Comparison of ENCODE assay signal across 8 cellular contexts in the genomic region with DNA sequence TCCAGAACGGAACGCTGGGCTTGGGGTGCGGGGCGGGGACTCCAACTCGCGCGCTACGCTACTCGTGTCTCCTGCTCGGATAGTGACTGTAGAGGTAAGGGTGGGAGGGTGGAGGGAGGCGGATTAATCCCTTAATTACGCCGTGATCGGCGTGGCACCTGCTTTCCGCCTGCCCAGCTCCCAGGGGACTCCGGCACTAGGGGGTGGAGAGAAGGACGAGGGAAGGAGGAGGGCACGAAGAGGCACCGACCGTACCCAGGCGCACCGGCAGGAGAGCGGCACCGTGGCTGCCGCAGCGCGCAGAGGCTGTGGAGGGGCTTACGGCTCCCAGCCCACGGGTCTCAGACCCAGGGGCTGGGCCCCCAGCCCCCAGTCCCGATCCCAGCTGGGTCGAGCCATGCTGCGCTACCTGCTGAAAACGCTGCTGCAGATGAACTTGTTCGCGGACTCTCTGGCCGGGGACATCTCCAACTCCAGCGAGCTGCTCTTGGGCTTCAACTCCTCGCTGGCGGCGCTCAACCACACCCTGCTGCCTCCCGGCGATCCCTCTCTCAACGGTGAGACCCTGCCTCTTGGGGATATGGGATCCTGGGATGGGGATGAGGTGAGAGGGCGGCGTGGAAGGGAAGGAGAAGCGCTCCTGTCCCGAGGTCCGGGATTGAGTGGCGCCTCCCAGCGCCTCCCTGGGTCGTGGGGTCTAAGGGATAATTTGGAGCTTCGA. TPM values are rescaled to one million over a fixed set of nuclear protein-coding genes. Genes with fewer than 3 reads are reported as not detected.
A peak's percentile ranks its signal among the peaks of the same experiment; 100 is the strongest.
DNase-seq lines count a peak whose midpoint lies in the region; ATAC-seq and TF ChIP-seq lines count a peak whose summit lies in the region.

A gene with protein sequence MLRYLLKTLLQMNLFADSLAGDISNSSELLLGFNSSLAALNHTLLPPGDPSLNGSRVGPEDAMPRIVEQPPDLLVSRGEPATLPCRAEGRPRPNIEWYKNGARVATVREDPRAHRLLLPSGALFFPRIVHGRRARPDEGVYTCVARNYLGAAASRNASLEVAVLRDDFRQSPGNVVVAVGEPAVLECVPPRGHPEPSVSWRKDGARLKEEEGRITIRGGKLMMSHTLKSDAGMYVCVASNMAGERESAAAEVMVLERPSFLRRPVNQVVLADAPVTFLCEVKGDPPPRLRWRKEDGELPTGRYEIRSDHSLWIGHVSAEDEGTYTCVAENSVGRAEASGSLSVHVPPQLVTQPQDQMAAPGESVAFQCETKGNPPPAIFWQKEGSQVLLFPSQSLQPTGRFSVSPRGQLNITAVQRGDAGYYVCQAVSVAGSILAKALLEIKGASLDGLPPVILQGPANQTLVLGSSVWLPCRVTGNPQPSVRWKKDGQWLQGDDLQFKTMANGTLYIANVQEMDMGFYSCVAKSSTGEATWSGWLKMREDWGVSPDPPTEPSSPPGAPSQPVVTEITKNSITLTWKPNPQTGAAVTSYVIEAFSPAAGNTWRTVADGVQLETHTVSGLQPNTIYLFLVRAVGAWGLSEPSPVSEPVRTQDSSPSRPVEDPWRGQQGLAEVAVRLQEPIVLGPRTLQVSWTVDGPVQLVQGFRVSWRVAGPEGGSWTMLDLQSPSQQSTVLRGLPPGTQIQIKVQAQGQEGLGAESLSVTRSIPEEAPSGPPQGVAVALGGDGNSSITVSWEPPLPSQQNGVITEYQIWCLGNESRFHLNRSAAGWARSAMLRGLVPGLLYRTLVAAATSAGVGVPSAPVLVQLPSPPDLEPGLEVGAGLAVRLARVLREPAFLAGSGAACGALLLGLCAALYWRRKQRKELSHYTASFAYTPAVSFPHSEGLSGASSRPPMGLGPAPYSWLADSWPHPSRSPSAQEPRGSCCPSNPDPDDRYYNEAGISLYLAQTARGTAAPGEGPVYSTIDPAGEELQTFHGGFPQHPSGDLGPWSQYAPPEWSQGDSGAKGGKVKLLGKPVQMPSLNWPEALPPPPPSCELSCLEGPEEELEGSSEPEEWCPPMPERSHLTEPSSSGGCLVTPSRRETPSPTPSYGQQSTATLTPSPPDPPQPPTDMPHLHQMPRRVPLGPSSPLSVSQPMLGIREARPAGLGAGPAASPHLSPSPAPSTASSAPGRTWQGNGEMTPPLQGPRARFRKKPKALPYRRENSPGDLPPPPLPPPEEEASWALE (N-terminal part only) (plus strand): TSS at position 252 of the 721 bp plus-strand sequence. CDS start 146 bp downstream, at position 398.

- ATAC-seq in gastrocnemius medialis = no peak

- no peak within 1 kb of the TSS for H3K27ac Mint-ChIP-seq in glutamatergic neuron (ENCODE audit: unreplicated experiment)

- H3K4me1 ChIP-seq in SK-N-SH (ENCODE audit: control insufficient read depth in 1 of 2, insufficient read depth in 2 of 2, low read depth in 1 of 2, low read length in 1 of 2) (peaks cover 4 to 32% of the 10 kb centered on the region in 2 experiments; a peak in 1 of 4 replicates), gastrocnemius medialis (peaks cover 17 to 29% of the 10 kb centered on the region in 2 donors)

- DNase-seq in NCI-H1092 treated with DMSO at 0.1 percent for 48 hours (lab: John Stamatoyannopoulos, UW) (peak; percentile 22), NCI-H1092 (lab: John Stamatoyannopoulos, UW) (no peak), SK-N-SH (peak; percentile 62), glutamatergic neuron (peak; percentile 34), gastrocnemius medialis (no peak), GM19240 (ENCODE audit: insufficient read length, low spot score) (no peak), putamen (ENCODE audit: low spot score) (no peak)
- no peak for DNase-seq in effector CD4-positive, alpha-beta T cell

- no peaks in the 10 kb centered on the region for H3K36me3 Mint-ChIP-seq in glutamatergic neuron (ENCODE audit: unreplicated experiment)

- H2AFZ ChIP-seq in SK-N-SH (ENCODE audit: low read depth) = peak within 1 kb of the TSS; percentile 78; the same call in 1 of the 2 replicates

- H3K27me3 ChIP-seq in SK-N-SH (ENCODE audit: insufficient read depth) (peaks cover 86% of the 10 kb centered on the region), gastrocnemius medialis (peaks cover 87 to 95% (median 87%) of the 10 kb centered on the region in 3 donors)

- peak within 1 kb of the TSS; percentile 92 for H3K4me2 ChIP-seq in SK-N-SH

- no peak for TF ChIP-seq RAD21 in SK-N-SH (IDR thresholded peaks at IDR 0.05; ENCODE audit: low read length)

- H3K9ac ChIP-seq in SK-N-SH = no peak within 1 kb of the TSS

- no peak for TF ChIP-seq CTCF in SK-N-SH (IDR thresholded peaks at IDR 0.05)
- no peak for TF ChIP-seq CTCF in glutamatergic neuron (IDR thresholded peaks at IDR 0.05; ENCODE audit: partially characterized antibody, unreplicated experiment)
- TF ChIP-seq CTCF in gastrocnemius medialis (IDR thresholded peaks at IDR 0.05 in 4 of 5, conservative IDR thresholded peaks at IDR 0.05 in 1 of 5) = no peak

- H3K9me3 Mint-ChIP-seq in glutamatergic neuron (ENCODE audit: unreplicated experiment) = peaks cover 2% of the 10 kb centered on the region

- POLR2A ChIA-PET in SK-N-SH (lab: Yijun Ruan, JAX) = interaction anchor here (0.6 to 1.1 kb wide), 2 partner anchors 192 to 229 kb away, joined by 3 to 4 read pairs; a partner anchor contains a TSS

- in situ Hi-C loops in gastrocnemius medialis (cut with MboI; ENCODE audit: low sequenced_read_pairs in 4 of 4) = no loop called here

- peak within 1 kb of the TSS; percentile 69 for H3K4me3 Mint-ChIP-seq in glutamatergic neuron (ENCODE audit: unreplicated experiment)

- no peaks in the 10 kb centered on the region for H3K36me3 ChIP-seq in SK-N-SH (replicated peaks in 1 of 2; ENCODE audit: control insufficient read depth in 1 of 2, insufficient read depth in 2 of 2, low read length in 1 of 2)
- H3K36me3 ChIP-seq in gastrocnemius medialis = no peaks in the 10 kb centered on the region

- TF ChIP-seq POLR2A in gastrocnemius medialis (IDR thresholded peaks at IDR 0.05) = no peak

- H3K9me3 ChIP-seq in SK-N-SH (no peaks in the 10 kb centered on the region), gastrocnemius medialis (no peaks in the 10 kb centered on the region)

- TF ChIP-seq EP300 in SK-N-SH (IDR thresholded peaks at IDR 0.05; ENCODE audit: borderline replicate concordance in 1 of 2, low read depth in 1 of 2, low read length in 1 of 2) = no peak

- no peaks in the 10 kb centered on the region for H3F3A ChIP-seq in SK-N-SH (replicated peaks; ENCODE audit: insufficient read depth)

- H3K4me1 Mint-ChIP-seq in glutamatergic neuron (ENCODE audit: low read depth, unreplicated experiment) = peaks cover 6% of the 10 kb centered on the region

- H3K79me2 ChIP-seq in SK-N-SH (ENCODE audit: insufficient read depth) = no peaks in the 10 kb centered on the region

- H3K9me2 ChIP-seq in SK-N-SH = no peaks in the 10 kb centered on the region

- H3K4me3 ChIP-seq in SK-N-SH (ENCODE audit: low read depth in 2 of 2, low read length in 1 of 2) (peak within 1 kb of the TSS; percentile 43 to 64), gastrocnemius medialis (peak within 1 kb of the TSS; percentile 21 to 57 (median 32))

- H3K27ac ChIP-seq in SK-N-SH (ENCODE audit: low read depth in 2 of 2, low read length in 1 of 2) (no peak within 1 kb of the TSS), gastrocnemius medialis (no peak within 1 kb of the TSS)

- WGBS in SK-N-SH (ENCODE audit: low lambda C conversion rate) = 4% methylated on average over 33 of the region's 53 CpGs

- CTCF ChIA-PET in SK-N-SH (lab: Yijun Ruan, JAX) = interaction anchor here (0.8 to 7.4 kb wide), 41 partner anchors 9 to 464 kb away, joined by 3 to 220 read pairs (median 5); a partner anchor contains a TSS

- peaks cover 34% of the 10 kb centered on the region for H3K27me3 Mint-ChIP-seq in glutamatergic neuron (ENCODE audit: unreplicated experiment)

- no peaks in the 10 kb centered on the region for H4K20me1 ChIP-seq in SK-N-SH (ENCODE audit: insufficient read depth)

- intact Hi-C loops in gastrocnemius medialis (cut with DNase I; ENCODE audit: low total_unique reads) = no loop called here

TF ChIP-seq in SK-N-SH, 30 proteins besides CTCF, POLR2A, EP300 and RAD21:
- TF ChIP-seq GATA2 (CRISPR knock-in tag; IDR thresholded peaks at IDR 0.05) (no peak), SIN3A (IDR thresholded peaks at IDR 0.05; ENCODE audit: borderline replicate concordance, low read depth, low read length) (no peak), FOXJ3 (CRISPR knock-in tag; IDR thresholded peaks at IDR 0.05) (no peak), MEF2A (IDR thresholded peaks at IDR 0.05; ENCODE audit: borderline replicate concordance, low read depth) (no peak), RCOR1 (IDR thresholded peaks at IDR 0.05; ENCODE audit: low read length) (no peak), YY1 (IDR thresholded peaks at IDR 0.05; ENCODE audit: low read depth) (no peak)
- TF ChIP-seq, protein P1, sequence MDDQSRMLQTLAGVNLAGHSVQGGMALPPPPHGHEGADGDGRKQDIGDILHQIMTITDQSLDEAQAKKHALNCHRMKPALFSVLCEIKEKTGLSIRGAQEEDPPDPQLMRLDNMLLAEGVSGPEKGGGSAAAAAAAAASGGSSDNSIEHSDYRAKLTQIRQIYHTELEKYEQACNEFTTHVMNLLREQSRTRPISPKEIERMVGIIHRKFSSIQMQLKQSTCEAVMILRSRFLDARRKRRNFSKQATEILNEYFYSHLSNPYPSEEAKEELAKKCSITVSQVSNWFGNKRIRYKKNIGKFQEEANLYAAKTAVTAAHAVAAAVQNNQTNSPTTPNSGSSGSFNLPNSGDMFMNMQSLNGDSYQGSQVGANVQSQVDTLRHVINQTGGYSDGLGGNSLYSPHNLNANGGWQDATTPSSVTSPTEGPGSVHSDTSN (IDR thresholded peaks at IDR 0.05) = no peak
- TF ChIP-seq, protein P2, sequence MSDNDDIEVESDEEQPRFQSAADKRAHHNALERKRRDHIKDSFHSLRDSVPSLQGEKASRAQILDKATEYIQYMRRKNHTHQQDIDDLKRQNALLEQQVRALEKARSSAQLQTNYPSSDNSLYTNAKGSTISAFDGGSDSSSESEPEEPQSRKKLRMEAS (IDR thresholded peaks at IDR 0.05; ENCODE audit: low read depth) = no peak
- TF ChIP-seq, protein P3, sequence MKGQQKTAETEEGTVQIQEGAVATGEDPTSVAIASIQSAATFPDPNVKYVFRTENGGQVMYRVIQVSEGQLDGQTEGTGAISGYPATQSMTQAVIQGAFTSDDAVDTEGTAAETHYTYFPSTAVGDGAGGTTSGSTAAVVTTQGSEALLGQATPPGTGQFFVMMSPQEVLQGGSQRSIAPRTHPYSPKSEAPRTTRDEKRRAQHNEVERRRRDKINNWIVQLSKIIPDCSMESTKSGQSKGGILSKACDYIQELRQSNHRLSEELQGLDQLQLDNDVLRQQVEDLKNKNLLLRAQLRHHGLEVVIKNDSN (IDR thresholded peaks at IDR 0.05; ENCODE audit: borderline replicate concordance, low read depth) = no peak

RNA-seq across cellular contexts. Expression of the gene that starts here (rescaled TPM):
- polyA plus RNA-seq in SK-N-SH (2012; rRNA removed) = 59.8 and 61.2 TPM in 2 replicates
- 14.5 and 21.9 TPM in 2 replicates for polyA plus RNA-seq in SK-N-SH (2012; cell fraction: cytosol; rRNA removed)
- 309 and 336 TPM in 2 replicates for polyA plus RNA-seq in SK-N-SH (2012; cell fraction: nucleus; rRNA removed)
- total RNA-seq in glutamatergic neuron (ENCODE audit: unreplicated experiment) (5.9 TPM), gastrocnemius medialis (1 to 10 TPM in 2 of 4 donors, under 1 TPM in 2; 0.35 to 3.7 (median 1.3) TPM)

Comparison
In these comparisons a context has a peak if more than half of its experiments do, and no peak if none do; other contexts are left out.
1. DNase-seq: peak in NCI-H1092 treated with DMSO at 0.1 percent for 48 hours (single experiment), SK-N-SH (single experiment) and glutamatergic neuron (single experiment); none in NCI-H1092 (single experiment), gastrocnemius medialis (0 of 2), effector CD4-positive, alpha-beta T cell (single experiment), GM19240 (single experiment) and putamen (single experiment).